ENCODE assay signal across 8 cellular contexts in genomic region chr9:35079426-35080341, GRCh38. TPM values are rescaled to one million over a fixed set of nuclear protein-coding genes. Genes with fewer than 3 reads are reported as not detected.
A peak's percentile ranks its signal among the peaks of the same experiment; 100 is the strongest.
DNase-seq lines count a peak whose midpoint lies in the region; ATAC-seq and TF ChIP-seq lines count a peak whose summit lies in the region.

Gene FANCG (minus strand): TSS chr9:35079942. CDS start chr9:35079524, 418 bp downstream.

- POLR2A ChIA-PET in RWPE1 (lab: Yijun Ruan, JAX; ENCODE audit: low non-redundant PET): interaction anchor here (0.7 to 1.3 kb wide), 3 partner anchors 17 to 832 kb away, joined by 4 to 9 read pairs (median 6); partner anchors contain the start of gene PIGO

- no peaks in the 10 kb centered on the region for H3K27me3 ChIP-seq in DOHH2 (ENCODE audit: control insufficient read depth, low read length)

- no peaks in the 10 kb centered on the region for H4K20me1 ChIP-seq in DOHH2 (ENCODE audit: control insufficient read depth, insufficient read depth, low read depth, low read length)

- no peak for TF ChIP-seq CTCF in DOHH2 (IDR thresholded peaks at IDR 0.05; ENCODE audit: low read depth, low read length, poor library complexity, severe bottlenecking)
- TF ChIP-seq CTCF in RWPE1 (conservative IDR thresholded peaks at IDR 0.05; ENCODE audit: low read depth): no peak
- TF ChIP-seq CTCF in fibroblast of pulmonary artery (IDR thresholded peaks at IDR 0.05; ENCODE audit: low read length, missing control alignments): no peak

- H3K4me3 Mint-ChIP-seq in activated T-helper 2 cell treated with anti-CD3 and anti-CD28 coated beads, Interferon-gamma antibody, Interleukin-2, Interleukin-4, amounts not matched to agents 10 μg/mL and 5 μg/mL and 100 μg/mL, durations not matched to agents 14 hours and 24 hours and 36 hours (ENCODE audit: low read depth): peak within 1 kb of the TSS; percentile 96
- H3K4me3 Mint-ChIP-seq in natural killer cell treated with Interleukin-12 subunit alpha and Interleukin-12 subunit beta and Interleukin-15 and Interleukin-18, amount 100 ng/mL, for 72 hours: peak within 1 kb of the TSS; percentile 99

- CTCF ChIA-PET in RWPE1 (lab: Yijun Ruan, JAX): interaction anchor here (0.6 to 1.8 kb wide), 8 partner anchors 17 to 703 kb away, joined by 3 to 10 read pairs (median 4); partner anchors contain the start of genes MYORG and PIGO

- H3K4me3 ChIP-seq in DOHH2 (ENCODE audit: low read length) (peak within 1 kb of the TSS; percentile 90), fibroblast of pulmonary artery (replicated peaks; ENCODE audit: low read depth, low read length) (peak within 1 kb of the TSS; percentile 81)

- peak; percentile 91 for ATAC-seq in GM21825 (IDR thresholded peaks at IDR 0.05; ENCODE audit: unreplicated experiment)
- peak; percentile 95 to 98 for ATAC-seq in natural killer cell treated with Interleukin-12 subunit alpha and Interleukin-12 subunit beta and Interleukin-15 and Interleukin-18, amount 100 ng/mL, for 72 hours
- ATAC-seq in stimulated activated naive CD8-positive, alpha-beta T cell treated with anti-CD3 and anti-CD28 coated beads, Interleukin-15, Interleukin-2, amounts not matched to agents 100 U/mL and 50 U/mL, for 24 hours: peak; percentile 91

- intact Hi-C loops in activated T-helper 2 cell treated with anti-CD3 and anti-CD28 coated beads, Interferon-gamma antibody, Interleukin-2, Interleukin-4, amounts not matched to agents 10 μg/mL and 5 μg/mL and 100 μg/mL, durations not matched to agents 14 hours and 24 hours and 36 hours (cut with micrococcal nuclease): loop anchor here (1.0 to 10.0 kb wide), 5 partner anchors 7 to 1405 kb away; partner anchors contain the start of genes HINT2, PIGO, SPAG8 and STOML2

- H3K27ac ChIP-seq in DOHH2 (ENCODE audit: low read depth, low read length) (peak within 1 kb of the TSS; percentile 82), RWPE1 (peak within 1 kb of the TSS; percentile 91)

- peaks cover 30% of the 10 kb centered on the region for H3K79me2 ChIP-seq in DOHH2 (ENCODE audit: control insufficient read depth, low read length)

- no peaks in the 10 kb centered on the region for H3K9me2 ChIP-seq in DOHH2 (replicated peaks; ENCODE audit: control insufficient read depth, low read length)

- H3K27me3 Mint-ChIP-seq in activated T-helper 2 cell treated with anti-CD3 and anti-CD28 coated beads, Interferon-gamma antibody, Interleukin-2, Interleukin-4, amounts not matched to agents 10 μg/mL and 5 μg/mL and 100 μg/mL, durations not matched to agents 14 hours and 24 hours and 36 hours (ENCODE audit: low read depth): no peaks in the 10 kb centered on the region
- no peaks in the 10 kb centered on the region for H3K27me3 Mint-ChIP-seq in natural killer cell treated with Interleukin-12 subunit alpha and Interleukin-12 subunit beta and Interleukin-15 and Interleukin-18, amount 100 ng/mL, for 72 hours

- peaks cover 31% of the 10 kb centered on the region for H3K36me3 Mint-ChIP-seq in activated T-helper 2 cell treated with anti-CD3 and anti-CD28 coated beads, Interferon-gamma antibody, Interleukin-2, Interleukin-4, amounts not matched to agents 10 μg/mL and 5 μg/mL and 100 μg/mL, durations not matched to agents 14 hours and 24 hours and 36 hours (ENCODE audit: low read depth)
- H3K36me3 Mint-ChIP-seq in natural killer cell treated with Interleukin-12 subunit alpha and Interleukin-12 subunit beta and Interleukin-15 and Interleukin-18, amount 100 ng/mL, for 72 hours: peaks cover 10% of the 10 kb centered on the region

- H3K4me1 ChIP-seq in DOHH2 (ENCODE audit: control insufficient read depth, low read length): peaks cover 25% of the 10 kb centered on the region

- H3F3A ChIP-seq in DOHH2 (ENCODE audit: control insufficient read depth, insufficient read depth): 0 out of 2 replicates have a peak, but pooled peaks cover 2% of the 10 kb centered on the region

- peaks cover 38% of the 10 kb centered on the region for H3K36me3 ChIP-seq in DOHH2 (ENCODE audit: control insufficient read depth, low read length)

- DNase-seq in Kasumi-1 (lab: John Stamatoyannopoulos, UW) (peak; percentile 90 to 94), RWPE1 (ENCODE audit: low spot score) (peak; percentile 95), fibroblast of pulmonary artery (ENCODE audit: low read depth) (peak; percentile 92)
- peak; percentile 86 for DNase-seq in activated T-helper 2 cell treated with anti-CD3 and anti-CD28 coated beads, Interferon-gamma antibody, Interleukin-2, Interleukin-4, amounts not matched to agents 10 μg/mL and 5 μg/mL and 100 μg/mL, durations not matched to agents 14 hours and 24 hours and 36 hours (ENCODE audit: low spot score)
- DNase-seq in natural killer cell treated with Interleukin-12 subunit alpha and Interleukin-12 subunit beta and Interleukin-15 and Interleukin-18, amount 100 ng/mL, for 72 hours (ENCODE audit: low spot score): peak; percentile 94
- DNase-seq in stimulated activated naive CD8-positive, alpha-beta T cell treated with anti-CD3 and anti-CD28 coated beads, Interleukin-15, Interleukin-2, amounts not matched to agents 100 U/mL and 50 U/mL, for 24 hours: peak; percentile 86

- no peaks in the 10 kb centered on the region for H3K9me3 Mint-ChIP-seq in activated T-helper 2 cell treated with anti-CD3 and anti-CD28 coated beads, Interferon-gamma antibody, Interleukin-2, Interleukin-4, amounts not matched to agents 10 μg/mL and 5 μg/mL and 100 μg/mL, durations not matched to agents 14 hours and 24 hours and 36 hours
- no peaks in the 10 kb centered on the region for H3K9me3 Mint-ChIP-seq in natural killer cell treated with Interleukin-12 subunit alpha and Interleukin-12 subunit beta and Interleukin-15 and Interleukin-18, amount 100 ng/mL, for 72 hours

- H3K4me2 ChIP-seq in DOHH2 (ENCODE audit: low read length): peak within 1 kb of the TSS; percentile 85

- H3K9me3 ChIP-seq in DOHH2 (ENCODE audit: control insufficient read depth, insufficient read depth, low read length): no peaks in the 10 kb centered on the region

- peaks cover 27% of the 10 kb centered on the region for H3K4me1 Mint-ChIP-seq in activated T-helper 2 cell treated with anti-CD3 and anti-CD28 coated beads, Interferon-gamma antibody, Interleukin-2, Interleukin-4, amounts not matched to agents 10 μg/mL and 5 μg/mL and 100 μg/mL, durations not matched to agents 14 hours and 24 hours and 36 hours (ENCODE audit: low read depth)
- H3K4me1 Mint-ChIP-seq in natural killer cell treated with Interleukin-12 subunit alpha and Interleukin-12 subunit beta and Interleukin-15 and Interleukin-18, amount 100 ng/mL, for 72 hours (ENCODE audit: low read depth in 2 of 2): peaks cover 30 to 32% of the 10 kb centered on the region in 2 donors

- H3K27ac Mint-ChIP-seq in activated T-helper 2 cell treated with anti-CD3 and anti-CD28 coated beads, Interferon-gamma antibody, Interleukin-2, Interleukin-4, amounts not matched to agents 10 μg/mL and 5 μg/mL and 100 μg/mL, durations not matched to agents 14 hours and 24 hours and 36 hours: peak within 1 kb of the TSS; percentile 97
- peak within 1 kb of the TSS; percentile 96 to 97 for H3K27ac Mint-ChIP-seq in natural killer cell treated with Interleukin-12 subunit alpha and Interleukin-12 subunit beta and Interleukin-15 and Interleukin-18, amount 100 ng/mL, for 72 hours

RNA-seq across cellular contexts. Expression of gene FANCG, which starts in this region (rescaled TPM):
- 102 and 107 TPM in 2 replicates for total RNA-seq in activated T-helper 2 cell treated with anti-CD3 and anti-CD28 coated beads, Interferon-gamma antibody, Interleukin-2, Interleukin-4, amounts not matched to agents 10 μg/mL and 5 μg/mL and 100 μg/mL, durations not matched to agents 14 hours and 24 hours and 36 hours
- total RNA-seq in natural killer cell treated with Interleukin-12 subunit alpha and Interleukin-12 subunit beta and Interleukin-15 and Interleukin-18, amount 100 ng/mL, for 72 hours: 100 to 1,000 TPM in 1 of 2 donors, 10 to 100 TPM in 1; 74.9 to 185 TPM

Comparison
In these comparisons a context has a peak if more than half of its experiments do, and no peak if none do; other contexts are left out.
1. Peak in every context shown above with its lines: DNase-seq, ATAC-seq, H3K4me3 ChIP-seq and H3K27ac ChIP-seq.